In genomic region chr5:173385832-173386360, GRCh38 we compare ENCODE assay signal across 14 cellular contexts. TPM values are rescaled to one million over a fixed set of nuclear protein-coding genes. Genes with fewer than 3 reads are reported as not detected.
"Had no signal": no experiment of that assay in that cellular context is flagged by ENCODE, and none has a peak within 500 bp of the region (broad histone marks: within the 10 kb centered on the region; RNA-seq: fewer than 3 reads in every experiment).

No MANE protein-coding gene starts in this region.

- H3K27me3 ChIP-seq: dorsolateral prefrontal cortex, sigmoid colon, testis had no signal

- H2AFZ ChIP-seq: parathyroid adenoma had no signal

- H3K4me3 ChIP-seq: dorsolateral prefrontal cortex, sigmoid colon, testis had no signal

- H3K27ac ChIP-seq: dorsolateral prefrontal cortex, parathyroid adenoma, sigmoid colon, testis had no signal

- H3K36me3 ChIP-seq: sigmoid colon had no signal

- H3K9ac ChIP-seq: parathyroid adenoma had no signal

- H3K79me2 ChIP-seq: parathyroid adenoma had no signal

- H3K4me1 ChIP-seq: parathyroid adenoma, sigmoid colon, testis had no signal

- DNase-seq: activated CD4-positive, alpha-beta T cell treated with anti-CD3 and anti-CD28 coated beads for 36 hours; activated CD4-positive, alpha-beta T cell treated with anti-CD3 and anti-CD28 coated beads, Interleukin-2, amount 50 U/mL, for 48 hours; activated T-cell treated with anti-CD3 and anti-CD28 coated beads for 4 hours; caudate nucleus; dorsolateral prefrontal cortex; immature natural killer cell; left cardiac atrium; sigmoid colon; stimulated activated CD4-positive, alpha-beta T cell treated with anti-CD3 and anti-CD28 coated beads, Interleukin-4, amount 100 ng/mL, for 24 hours; T-cell; testis had no signal

- H3K9me3 ChIP-seq: sigmoid colon, testis had no signal

- ATAC-seq: activated CD4-positive, alpha-beta T cell treated with anti-CD3 and anti-CD28 coated beads for 36 hours; left cardiac atrium; stimulated activated effector memory CD8-positive, alpha-beta T cell treated with anti-CD3 and anti-CD28 coated beads, Interleukin-12 subunit alpha, Interleukin-12 subunit beta, amount 100 ng/mL, for 72 hours; T-cell; WTC11 had no signal

RNA-seq across cellular contexts. Expression of gene STC2, which starts 57.7 kb away (rescaled TPM):
- polyA plus RNA-seq: immature natural killer cell had no signal
